42 cellular contexts compared by ENCODE assay signal in the genomic region with DNA sequence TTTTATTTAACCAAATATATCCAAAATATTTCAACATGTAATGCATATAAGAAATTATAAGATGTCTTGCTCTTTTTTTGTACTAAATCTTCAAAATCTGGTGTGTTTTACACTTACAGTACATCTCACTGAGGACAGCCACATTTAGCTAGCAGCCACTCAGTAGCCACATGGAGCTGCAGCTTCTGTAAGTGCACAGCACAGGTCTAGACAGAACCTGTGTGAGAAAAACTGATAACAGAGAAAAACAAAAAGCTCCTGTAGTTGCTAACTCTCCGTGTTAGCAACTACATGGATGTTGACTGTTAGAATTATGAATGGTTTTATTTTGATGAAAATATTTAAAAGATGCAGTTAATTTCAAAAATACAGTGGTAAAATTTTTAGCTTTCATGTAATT. TPM values are rescaled to one million over a fixed set of nuclear protein-coding genes. Genes with fewer than 3 reads are reported as not detected.
"Had no signal": no experiment of that assay in that cellular context is flagged by ENCODE, and none has a peak within 500 bp of the region (broad histone marks: within the 10 kb centered on the region; RNA-seq: fewer than 3 reads in every experiment).

No MANE protein-coding gene starts in this region.

- H3K4me1 Mint-ChIP-seq: activated naive CD4-positive, alpha-beta T cell treated with anti-CD3 and anti-CD28 coated beads, Interleukin-2, amount 10 ng/mL, durations not matched to agents 7 days and 5 days; activated naive CD4-positive, alpha-beta T cell treated with anti-CD3 and anti-CD28 coated beads, Interleukin-2, amount 50 U/mL, for 24 hours; activated naive CD8-positive, alpha-beta T cell treated with anti-CD3 and anti-CD28 coated beads, Interleukin-2, amount 10 ng/mL, durations not matched to agents 7 days and 5 days; activated naive CD8-positive, alpha-beta T cell treated with anti-CD3 and anti-CD28 coated beads, Interleukin-2, amount 50 U/mL, for 24 hours; activated T-helper 17 cell treated with anti-CD3 and anti-CD28 coated beads, Interleukin-2, amount 50 U/mL, for 72 hours; central memory CD8-positive, alpha-beta T cell had no signal

- ATAC-seq: activated naive CD4-positive, alpha-beta T cell treated with anti-CD3 and anti-CD28 coated beads, Interleukin-2, amount 50 U/mL, for 72 hours; activated naive CD8-positive, alpha-beta T cell treated with anti-CD3 and anti-CD28 coated beads, Interleukin-2, amount 50 U/mL, for 24 hours; activated T-cell treated with anti-CD3 and anti-CD28 coated beads, Interleukin-2, amount 50 U/mL, for 4 hours; activated T-cell treated with anti-CD3 and anti-CD28 coated beads, Interleukin-2, amount 50 U/mL, for 72 hours; activated T-helper 17 cell treated with anti-CD3 and anti-CD28 coated beads, Interleukin-2, amount 50 U/mL, for 72 hours; body of pancreas had no signal

- H3K4me3 ChIP-seq: adrenal gland, ascending aorta, body of pancreas, breast epithelium, cardiac muscle cell had no signal

- H3K4me1 ChIP-seq: adrenal gland, ascending aorta, breast epithelium had no signal

- H3K36me3 ChIP-seq: ascending aorta, brain microvascular endothelial cell, breast epithelium, cardiac muscle cell had no signal

- H3K9me3 ChIP-seq: adrenal gland, ascending aorta, body of pancreas, breast epithelium had no signal

- H3K4me3 Mint-ChIP-seq: activated naive CD4-positive, alpha-beta T cell treated with anti-CD3 and anti-CD28 coated beads for 36 hours; activated naive CD4-positive, alpha-beta T cell treated with anti-CD3 and anti-CD28 coated beads, Interleukin-2, amount 10 ng/mL, durations not matched to agents 7 days and 5 days; activated naive CD4-positive, alpha-beta T cell treated with anti-CD3 and anti-CD28 coated beads, Interleukin-2, amount 50 U/mL, for 24 hours; activated naive CD8-positive, alpha-beta T cell; activated naive CD8-positive, alpha-beta T cell treated with anti-CD3 and anti-CD28 coated beads, Interleukin-2, amount 10 ng/mL, durations not matched to agents 7 days and 5 days; activated naive CD8-positive, alpha-beta T cell treated with anti-CD3 and anti-CD28 coated beads, Interleukin-2, amount 50 U/mL, for 24 hours; activated T-cell treated with anti-CD3 and anti-CD28 coated beads, Interleukin-2, amount 50 U/mL, for 24 hours; activated T-cell treated with anti-CD3 and anti-CD28 coated beads, Interleukin-2, amount 50 U/mL, for 4 hours; activated T-cell treated with anti-CD3 and anti-CD28 coated beads, Interleukin-2, amount 50 U/mL, for 72 hours; activated T-helper 1 cell treated with anti-CD3 and anti-CD28 coated beads, Interleukin-12 subunit alpha, Interleukin-12 subunit beta, Interleukin-2, Interleukin-4 antibody, amounts not matched to agents 30 ng/mL and 10 ng/mL and 1 ng/mL, durations not matched to agents 14 hours and 24 hours and 36 hours; activated T-helper 17 cell treated with anti-CD3 and anti-CD28 coated beads, Interleukin-2, amount 50 U/mL, for 72 hours; brain; central memory CD8-positive, alpha-beta T cell had no signal

- DNase-seq: activated effector memory CD4-positive, alpha-beta T cell treated with anti-CD3 and anti-CD28 coated beads, Interleukin-2, amount 50 U/mL, for 16 hours; activated effector memory CD4-positive, alpha-beta T cell treated with Interleukin-2 at 50 U/mL for 16 hours; activated gamma-delta T cell; activated gamma-delta T cell treated with Interleukin-2 at 50 U/mL for 16 hours; activated naive CD4-positive, alpha-beta T cell; activated naive CD4-positive, alpha-beta T cell treated with anti-CD3 and anti-CD28 coated beads for 36 hours; activated naive CD4-positive, alpha-beta T cell treated with anti-CD3 and anti-CD28 coated beads, Interleukin-2, amount 10 ng/mL, durations not matched to agents 7 days and 5 days; activated naive CD4-positive, alpha-beta T cell treated with anti-CD3 and anti-CD28 coated beads, Interleukin-2, amount 50 U/mL, for 16 hours; activated naive CD4-positive, alpha-beta T cell treated with Interleukin-2 at 50 U/mL for 16 hours; activated naive CD8-positive, alpha-beta T cell treated with anti-CD3 and anti-CD28 coated beads, Interleukin-2, amount 10 ng/mL, durations not matched to agents 7 days and 5 days; activated naive CD8-positive, alpha-beta T cell treated with anti-CD3 and anti-CD28 coated beads, Interleukin-2, amount 50 U/mL, for 24 hours; activated T-cell treated with anti-CD3 and anti-CD28 coated beads, Interleukin-2, amount 50 U/mL, for 1 hour; activated T-cell treated with anti-CD3 and anti-CD28 coated beads, Interleukin-2, amount 50 U/mL, for 24 hours; activated T-cell treated with anti-CD3 and anti-CD28 coated beads, Interleukin-2, amount 50 U/mL, for 4 hours; activated T-cell treated with anti-CD3 and anti-CD28 coated beads, Interleukin-2, amount 50 U/mL, for 48 hours; activated T-cell treated with anti-CD3 and anti-CD28 coated beads, Interleukin-2, amount 50 U/mL, for 72 hours; adrenal gland; amniotic stem cell; amygdala; anterior cingulate cortex; aorta; body of pancreas; brain microvascular endothelial cell; caudate nucleus; central memory CD4-positive, alpha-beta T cell; cerebellar nuclear complex had no signal

- H3K27ac ChIP-seq: adrenal gland, ascending aorta, body of pancreas, brain microvascular endothelial cell, breast epithelium, cardiac muscle cell had no signal

- H3K27ac Mint-ChIP-seq: activated naive CD4-positive, alpha-beta T cell treated with anti-CD3 and anti-CD28 coated beads for 36 hours; activated naive CD4-positive, alpha-beta T cell treated with anti-CD3 and anti-CD28 coated beads, Interleukin-2, amount 50 U/mL, for 24 hours; activated naive CD4-positive, alpha-beta T cell treated with anti-CD3 and anti-CD28 coated beads, Interleukin-2, amount 50 U/mL, for 72 hours; activated naive CD8-positive, alpha-beta T cell; activated naive CD8-positive, alpha-beta T cell treated with anti-CD3 and anti-CD28 coated beads, Interleukin-2, amount 10 ng/mL, durations not matched to agents 7 days and 5 days; activated naive CD8-positive, alpha-beta T cell treated with anti-CD3 and anti-CD28 coated beads, Interleukin-2, amount 50 U/mL, for 24 hours; activated T-cell treated with anti-CD3 and anti-CD28 coated beads, Interleukin-2, amount 50 U/mL, for 24 hours; activated T-cell treated with anti-CD3 and anti-CD28 coated beads, Interleukin-2, amount 50 U/mL, for 72 hours; activated T-helper 1 cell treated with anti-CD3 and anti-CD28 coated beads, Interleukin-12 subunit alpha, Interleukin-12 subunit beta, Interleukin-2, Interleukin-4 antibody, amounts not matched to agents 30 ng/mL and 10 ng/mL and 1 ng/mL, durations not matched to agents 14 hours and 24 hours and 36 hours; activated T-helper 17 cell treated with anti-CD3 and anti-CD28 coated beads, Interleukin-2, amount 50 U/mL, for 72 hours; activated T-helper 2 cell treated with anti-CD3 and anti-CD28 coated beads, Interferon-gamma antibody, Interleukin-2, Interleukin-4, amounts not matched to agents 10 μg/mL and 5 μg/mL and 100 μg/mL, durations not matched to agents 14 hours and 24 hours and 36 hours; brain had no signal

- H3K36me3 Mint-ChIP-seq: activated naive CD4-positive, alpha-beta T cell treated with anti-CD3 and anti-CD28 coated beads, Interleukin-2, amount 10 ng/mL, durations not matched to agents 7 days and 5 days; activated naive CD4-positive, alpha-beta T cell treated with anti-CD3 and anti-CD28 coated beads, Interleukin-2, amount 50 U/mL, for 24 hours; activated naive CD4-positive, alpha-beta T cell treated with anti-CD3 and anti-CD28 coated beads, Interleukin-2, amount 50 U/mL, for 72 hours had no signal

- H3K27me3 ChIP-seq: adrenal gland, ascending aorta, body of pancreas, brain microvascular endothelial cell, breast epithelium, cardiac muscle cell had no signal

- H3K9me3 Mint-ChIP-seq: activated naive CD4-positive, alpha-beta T cell treated with anti-CD3 and anti-CD28 coated beads for 36 hours; activated naive CD4-positive, alpha-beta T cell treated with anti-CD3 and anti-CD28 coated beads, Interleukin-2, amount 10 ng/mL, durations not matched to agents 7 days and 5 days; activated naive CD4-positive, alpha-beta T cell treated with anti-CD3 and anti-CD28 coated beads, Interleukin-2, amount 50 U/mL, for 24 hours; activated naive CD4-positive, alpha-beta T cell treated with anti-CD3 and anti-CD28 coated beads, Interleukin-2, amount 50 U/mL, for 72 hours; activated naive CD8-positive, alpha-beta T cell treated with anti-CD3 and anti-CD28 coated beads, Interleukin-2, amount 10 ng/mL, durations not matched to agents 7 days and 5 days; activated naive CD8-positive, alpha-beta T cell treated with anti-CD3 and anti-CD28 coated beads, Interleukin-2, amount 50 U/mL, for 24 hours; activated T-cell treated with anti-CD3 and anti-CD28 coated beads, Interleukin-2, amount 50 U/mL, for 24 hours; activated T-cell treated with anti-CD3 and anti-CD28 coated beads, Interleukin-2, amount 50 U/mL, for 4 hours; activated T-cell treated with anti-CD3 and anti-CD28 coated beads, Interleukin-2, amount 50 U/mL, for 72 hours; activated T-helper 1 cell treated with anti-CD3 and anti-CD28 coated beads, Interleukin-12 subunit alpha, Interleukin-12 subunit beta, Interleukin-2, Interleukin-4 antibody, amounts not matched to agents 30 ng/mL and 10 ng/mL and 1 ng/mL, durations not matched to agents 14 hours and 24 hours and 36 hours; activated T-helper 17 cell treated with anti-CD3 and anti-CD28 coated beads, Interleukin-2, amount 50 U/mL, for 72 hours; activated T-helper 2 cell treated with anti-CD3 and anti-CD28 coated beads, Interferon-gamma antibody, Interleukin-2, Interleukin-4, amounts not matched to agents 10 μg/mL and 5 μg/mL and 100 μg/mL, durations not matched to agents 14 hours and 24 hours and 36 hours; brain; central memory CD8-positive, alpha-beta T cell had no signal

- FAIRE-seq: astrocyte, bronchial epithelial cell had no signal

- H3K27me3 Mint-ChIP-seq: activated naive CD4-positive, alpha-beta T cell treated with anti-CD3 and anti-CD28 coated beads, Interleukin-2, amount 10 ng/mL, durations not matched to agents 7 days and 5 days; activated naive CD4-positive, alpha-beta T cell treated with anti-CD3 and anti-CD28 coated beads, Interleukin-2, amount 50 U/mL, for 24 hours; activated naive CD8-positive, alpha-beta T cell; activated naive CD8-positive, alpha-beta T cell treated with anti-CD3 and anti-CD28 coated beads, Interleukin-2, amount 10 ng/mL, durations not matched to agents 7 days and 5 days; activated naive CD8-positive, alpha-beta T cell treated with anti-CD3 and anti-CD28 coated beads, Interleukin-2, amount 50 U/mL, for 24 hours; activated T-cell treated with anti-CD3 and anti-CD28 coated beads, Interleukin-2, amount 50 U/mL, for 24 hours; activated T-helper 17 cell treated with anti-CD3 and anti-CD28 coated beads, Interleukin-2, amount 50 U/mL, for 72 hours; brain; central memory CD8-positive, alpha-beta T cell had no signal

RNA-seq across cellular contexts. Expression of gene SCGB1A1, which starts 59.4 kb away (rescaled TPM):
- total RNA-seq: activated naive CD4-positive, alpha-beta T cell treated with anti-CD3 and anti-CD28 coated beads for 36 hours; activated naive CD4-positive, alpha-beta T cell treated with anti-CD3 and anti-CD28 coated beads, Interleukin-2, amount 50 U/mL, for 72 hours; activated naive CD8-positive, alpha-beta T cell treated with anti-CD3 and anti-CD28 coated beads, Interleukin-2, amount 10 ng/mL, durations not matched to agents 7 days and 5 days; activated T-cell treated with anti-CD3 and anti-CD28 coated beads, Interleukin-2, amount 50 U/mL, for 72 hours; activated T-helper 1 cell treated with anti-CD3 and anti-CD28 coated beads, Interleukin-12 subunit alpha, Interleukin-12 subunit beta, Interleukin-2, Interleukin-4 antibody, amounts not matched to agents 30 ng/mL and 10 ng/mL and 1 ng/mL, durations not matched to agents 14 hours and 24 hours and 36 hours; activated T-helper 17 cell treated with anti-CD3 and anti-CD28 coated beads, Interleukin-2, amount 50 U/mL, for 72 hours; activated T-helper 2 cell treated with anti-CD3 and anti-CD28 coated beads, Interferon-gamma antibody, Interleukin-2, Interleukin-4, amounts not matched to agents 10 μg/mL and 5 μg/mL and 100 μg/mL, durations not matched to agents 14 hours and 24 hours and 36 hours; aorta; ascending aorta; astrocyte; body of pancreas; breast epithelium; bronchial epithelial cell; cardiac muscle cell; cardiac septum; cerebellum; chondrocyte had no signal
- polyA plus RNA-seq: cardiac muscle cell had no signal
